Comparison of ENCODE assay signal across 7 cellular contexts in the genomic region with DNA sequence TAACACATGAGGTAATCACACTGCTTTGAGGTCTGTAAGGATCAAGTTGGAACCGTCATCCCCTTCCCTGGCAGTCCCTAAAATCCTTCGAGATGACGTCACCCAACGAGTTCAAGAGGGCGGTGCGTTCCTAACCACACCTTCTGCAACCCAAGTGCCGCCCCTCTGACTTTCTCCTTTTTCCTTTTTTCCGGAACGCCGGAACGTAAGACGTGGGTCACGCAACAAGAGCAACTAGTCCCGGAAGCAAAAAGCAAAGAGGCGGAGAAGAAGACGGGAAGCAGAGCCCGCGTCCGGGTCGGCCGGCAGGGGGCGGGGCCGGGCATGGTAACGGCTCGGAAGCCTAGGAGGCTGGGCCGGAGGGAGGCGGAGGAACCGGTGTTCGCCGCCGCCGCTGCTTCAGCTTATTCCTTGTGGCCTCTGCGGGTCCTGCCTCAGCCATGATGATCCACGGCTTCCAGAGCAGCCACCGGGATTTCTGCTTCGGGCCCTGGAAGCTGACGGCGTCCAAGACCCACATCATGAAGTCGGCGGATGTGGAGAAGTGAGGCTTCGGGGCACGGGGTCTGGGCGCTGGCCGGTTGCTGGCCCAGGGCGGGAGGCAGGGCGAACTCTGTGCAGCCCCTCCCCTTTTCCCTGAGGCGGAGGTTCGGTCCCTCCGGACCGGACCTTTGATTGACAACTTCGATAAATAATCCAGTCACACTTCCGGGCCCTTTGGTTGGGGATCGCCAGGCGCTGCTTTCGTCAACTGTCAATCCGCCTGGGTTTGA. TPM values are rescaled to one million over a fixed set of nuclear protein-coding genes. Genes with fewer than 3 reads are reported as not detected.
DNase-seq lines count a peak whose midpoint lies in the region; ATAC-seq, FAIRE-seq and TF ChIP-seq lines count a peak whose summit lies in the region.

A gene (plus strand): TSS at position 325 of the 773 bp plus-strand sequence. CDS start 116 bp downstream, at position 441.

- no peaks in the 10 kb centered on the region for H3K36me3 ChIP-seq in GM12878 (ENCODE audit: control insufficient read depth in 2 of 2, insufficient read depth in 2 of 2, low read length in 1 of 2)

- TF ChIP-seq RAD21 in GM12878 (IDR thresholded peaks at IDR 0.05; ENCODE audit: insufficient read depth, low read depth, low read length) = peak; percentile 25; the same call in 1 of the 2 replicates

- peak within 1 kb of the TSS; percentile 95 for H3K27ac ChIP-seq in GM12878 (ENCODE audit: control insufficient read depth, insufficient read depth)

- no peaks in the 10 kb centered on the region; the same call in 2 of the 3 replicates for H3K9me3 ChIP-seq in GM12878 (replicated peaks; ENCODE audit: control insufficient read depth, insufficient read depth, low read length)

- no TSS peak for BruUV-seq in GM12878 (replicated peaks; lab: Mats Ljungman, UMichigan)

- 1% methylated on average over 55 of the region's 56 CpGs for WGBS in GM12878 (ENCODE audit: insufficient coverage, insufficient replicate concordance, low lambda C conversion rate, missing lambda C conversion rate)

- H2AFZ ChIP-seq in GM12878 (ENCODE audit: control insufficient read depth, low read depth, low read length) = peak within 1 kb of the TSS; percentile 97

- peak within 1 kb of the TSS; percentile 94 for H3K9ac ChIP-seq in GM12878 (ENCODE audit: control insufficient read depth, insufficient read depth, low read length)

- in situ Hi-C loops in GM12878 (cut with MboI) = no loop called here

- no peak for TF ChIP-seq EP300 in GM12878 (IDR thresholded peaks at IDR 0.05; ENCODE audit: borderline replicate concordance in 1 of 2, control insufficient read depth in 1 of 2, low read depth in 2 of 2, low read length in 2 of 2)

- H3K4me2 ChIP-seq in GM12878 (ENCODE audit: control insufficient read depth, insufficient read depth) = peak within 1 kb of the TSS; percentile 89

- peak; percentile 77 for DNase-seq in NCI-H2029 treated with DMSO at 0.1 percent for 48 hours (lab: John Stamatoyannopoulos, UW)
- peak; percentile 95 for DNase-seq in T1000 (lab: John Stamatoyannopoulos, UW)
- DNase-seq in GM12878 (ENCODE audit: low read depth, low spot score) = peak; percentile 89
- DNase-seq in hypothalamus (lab: John Stamatoyannopoulos, UW) = peak; percentile 52 to 97 (median 92)
- DNase-seq in retinal pigment epithelial cell (ENCODE audit: low read depth) = peak; percentile 96

- FAIRE-seq in GM12878 (lab: Jason Lieb, UNC) = peak; percentile 95

- CTCF ChIA-PET in GM12878 (lab: Yijun Ruan, JAX) = interaction anchor here (1.4 to 1.7 kb wide), 2 partner anchors 10 to 164 kb away, joined by 3 to 8 read pairs; no protein-coding TSS in a partner anchor

- ATAC-seq in GM18508 (IDR thresholded peaks at IDR 0.05; ENCODE audit: insufficient read depth, unreplicated experiment) (peak; percentile 54), HG03025 (IDR thresholded peaks at IDR 0.05; ENCODE audit: low FRiP score, unreplicated experiment) (peak; percentile 89), GM12878 (peak; percentile 93)

- intact Hi-C loops in GM12878 (cut with micrococcal nuclease; ENCODE audit: unreplicated experiment) = loop anchor here (2.0 to 10.0 kb wide), 2 partner anchors 48 to 244 kb away; a partner anchor contains a TSS

- RAD21 ChIA-PET in GM12878 (lab: Charles Lee; ENCODE audit: unreplicated experiment) = interaction anchor here (1.3 to 1.8 kb wide), 2 partner anchors 48 to 164 kb away, joined by 3 to 13 read pairs; a partner anchor contains a TSS

- peak within 1 kb of the TSS; percentile 91 for H3K4me3 ChIP-seq in GM12878
- peak within 1 kb of the TSS; percentile 98 for H3K4me3 ChIP-seq in retinal pigment epithelial cell (ENCODE audit: low read length)

- H3K27me3 ChIP-seq in GM12878 (replicated peaks in 1 of 2; ENCODE audit: control insufficient read depth in 2 of 2, insufficient read depth in 2 of 2, low read length in 1 of 2) = no peaks in the 10 kb centered on the region

- TF ChIP-seq CTCF in GM12878 (IDR thresholded peaks at IDR 0.05 in 2 of 3, conservative IDR thresholded peaks at IDR 0.05 in 1 of 3; ENCODE audit: control insufficient read depth in 2 of 3, extremely low read depth in 1 of 3, insufficient read depth in 1 of 3, low read depth in 3 of 3, low read length in 3 of 3) = peak; percentile 36 to 54 (median 51); a peak in 5 of 6 replicates
- peak; percentile 61 for TF ChIP-seq CTCF in retinal pigment epithelial cell (conservative IDR thresholded peaks at IDR 0.05; ENCODE audit: low read depth, low read length)

- SMC1A ChIA-PET in GM12878 (lab: Charles Lee; ENCODE audit: uncharacterized antibody, unreplicated experiment) = interaction anchor here (1.5 to 1.6 kb wide), 2 partner anchors 10 kb away, joined by 3 to 10 read pairs; no protein-coding TSS in a partner anchor

- H3K79me2 ChIP-seq in GM12878 (ENCODE audit: control insufficient read depth, insufficient read depth, low read length) = peaks cover 36% of the 10 kb centered on the region

- POLR2A ChIA-PET in GM12878 (lab: Charles Lee) = interaction anchor here (0.9 to 3.4 kb wide), 3 partner anchors 8 to 47 kb away, joined by 3 to 21 read pairs (median 8); a partner anchor contains a TSS

- TF ChIP-seq POLR2A in GM12878 (IDR thresholded peaks at IDR 0.05; ENCODE audit: low read depth, low read length) = peak; percentile 90

- no peaks in the 10 kb centered on the region; the same call in 1 of the 2 replicates for H3K4me1 ChIP-seq in GM12878 (ENCODE audit: control insufficient read depth, insufficient read depth, low read length)

- H4K20me1 ChIP-seq in GM12878 (ENCODE audit: control insufficient read depth, insufficient read depth) = no peaks in the 10 kb centered on the region

TF ChIP-seq in GM12878, 131 proteins besides CTCF, POLR2A, EP300 and RAD21 (continues in another document):
- TF ChIP-seq ZZZ3 (IDR thresholded peaks at IDR 0.05; ENCODE audit: control insufficient read depth, insufficient read length, low read depth) (no peak), HDGF (IDR thresholded peaks at IDR 0.05) (peak; percentile 76; the same call in 1 of the 2 replicates), ZNF384 (IDR thresholded peaks at IDR 0.05; ENCODE audit: borderline replicate concordance, low read depth, low read length) (no peak), SREBF1 (IDR thresholded peaks at IDR 0.05; ENCODE audit: low read length) (peak; percentile 65), IKZF1 (conservative IDR thresholded peaks at IDR 0.05) (peak; percentile 93), ETV6 (conservative IDR thresholded peaks at IDR 0.05 in 1 of 2, IDR thresholded peaks at IDR 0.05 in 1 of 2; ENCODE audit: borderline replicate concordance in 1 of 2, low read depth in 1 of 2) (peak in 1 of 2 experiments; percentile 66; a peak in 2 of 4 replicates), POLR2AphosphoS5 (IDR thresholded peaks at IDR 0.05; ENCODE audit: low read length) (peak; percentile 76; the same call in 1 of the 2 replicates), POLR2AphosphoS2 (IDR thresholded peaks at IDR 0.05; ENCODE audit: low read depth, low read length) (0 out of 2 replicates have a peak, but pooled peaks have one; percentile 16), CBX3 (IDR thresholded peaks at IDR 0.05; ENCODE audit: borderline replicate concordance, low read depth) (no peak), RB1 (IDR thresholded peaks at IDR 0.05; ENCODE audit: borderline replicate concordance) (no peak), SUPT20H (IDR thresholded peaks at IDR 0.05; ENCODE audit: borderline replicate concordance, control insufficient read depth, low read depth, low read length) (no peak)
- TF ChIP-seq, protein P1, sequence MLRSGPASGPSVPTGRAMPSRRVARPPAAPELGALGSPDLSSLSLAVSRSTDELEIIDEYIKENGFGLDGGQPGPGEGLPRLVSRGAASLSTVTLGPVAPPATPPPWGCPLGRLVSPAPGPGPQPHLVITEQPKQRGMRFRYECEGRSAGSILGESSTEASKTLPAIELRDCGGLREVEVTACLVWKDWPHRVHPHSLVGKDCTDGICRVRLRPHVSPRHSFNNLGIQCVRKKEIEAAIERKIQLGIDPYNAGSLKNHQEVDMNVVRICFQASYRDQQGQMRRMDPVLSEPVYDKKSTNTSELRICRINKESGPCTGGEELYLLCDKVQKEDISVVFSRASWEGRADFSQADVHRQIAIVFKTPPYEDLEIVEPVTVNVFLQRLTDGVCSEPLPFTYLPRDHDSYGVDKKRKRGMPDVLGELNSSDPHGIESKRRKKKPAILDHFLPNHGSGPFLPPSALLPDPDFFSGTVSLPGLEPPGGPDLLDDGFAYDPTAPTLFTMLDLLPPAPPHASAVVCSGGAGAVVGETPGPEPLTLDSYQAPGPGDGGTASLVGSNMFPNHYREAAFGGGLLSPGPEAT (IDR thresholded peaks at IDR 0.05; ENCODE audit: low read depth) = peak; percentile 71
- TF ChIP-seq, protein P2, sequence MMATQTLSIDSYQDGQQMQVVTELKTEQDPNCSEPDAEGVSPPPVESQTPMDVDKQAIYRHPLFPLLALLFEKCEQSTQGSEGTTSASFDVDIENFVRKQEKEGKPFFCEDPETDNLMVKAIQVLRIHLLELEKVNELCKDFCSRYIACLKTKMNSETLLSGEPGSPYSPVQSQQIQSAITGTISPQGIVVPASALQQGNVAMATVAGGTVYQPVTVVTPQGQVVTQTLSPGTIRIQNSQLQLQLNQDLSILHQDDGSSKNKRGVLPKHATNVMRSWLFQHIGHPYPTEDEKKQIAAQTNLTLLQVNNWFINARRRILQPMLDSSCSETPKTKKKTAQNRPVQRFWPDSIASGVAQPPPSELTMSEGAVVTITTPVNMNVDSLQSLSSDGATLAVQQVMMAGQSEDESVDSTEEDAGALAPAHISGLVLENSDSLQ (IDR thresholded peaks at IDR 0.05) = peak; percentile 95

RNA-seq across cellular contexts. Expression of the gene that starts here (rescaled TPM):
- 16.3 and 17.4 TPM in 2 replicates for total RNA-seq in GM12878 (2013; cell fraction: nucleolus; rRNA removed)
- 38.2 and 43.9 TPM in 2 replicates for total RNA-seq in GM12878 (2014; rRNA removed)
- 47.9 and 48.8 TPM in 2 replicates for total RNA-seq in GM12878 (2014; rRNA removed; fragmentation: Illumina TruSeq; extraction: Trizol)
- 37.6 and 42.2 TPM in 2 replicates for total RNA-seq in GM12878 (2021)
- polyA plus RNA-seq in GM12878 (2011; ENCODE audit: low read depth) = 11.5 TPM
- 72.1 and 135 TPM in 2 replicates for polyA plus RNA-seq in GM12878 (2011; rRNA removed)
- 16.2 and 18.5 TPM in 2 replicates for polyA plus RNA-seq in GM12878 (2011; cell fraction: cytosol; rRNA removed)
- polyA plus RNA-seq in GM12878 (2011; cell fraction: nucleus; rRNA removed) = 13.0 and 14.8 TPM in 2 replicates
- polyA plus RNA-seq in GM12878 (2012) = 21.1 and 24.9 TPM in 2 replicates
- polyA plus RNA-seq in GM12878 (2014; fragmentation: Illumina TruSeq; extraction: Trizol) = 42.2 and 55.5 TPM in 2 replicates
- 10 to 100 TPM; 51.9 to 57.9 TPM for polyA plus RNA-seq in GM12878 (2014; fragmentation: Nextera tagmentation; extraction: Ambion mirVana)
- 33.5 and 36.4 TPM in 2 replicates for polyA plus RNA-seq in GM12878 (2014; rRNA removed)
- polyA plus RNA-seq in GM12878 (2016; fragmentation: Nextera tagmentation; extraction: Ambion mirVana) = 10 to 100 TPM; 57.6 to 62.7 TPM
- polyA minus RNA-seq in GM12878 (2011; rRNA and poly(A)+ RNA removed) = 18.8 and 34.2 TPM in 2 replicates
- 10.3 and 10.9 TPM in 2 replicates for polyA minus RNA-seq in GM12878 (2011; cell fraction: cytosol; rRNA and poly(A)+ RNA removed)
- 3.5 and 5.2 TPM in 2 replicates for polyA minus RNA-seq in GM12878 (2011; cell fraction: nucleus; rRNA and poly(A)+ RNA removed)

Comparison
In these comparisons a context has a peak if more than half of its experiments do, and no peak if none do; other contexts are left out.
1. Peak in every context shown above with its lines: DNase-seq, ATAC-seq, H3K4me3 ChIP-seq and H3K27ac ChIP-seq.